Comparison of ENCODE assay signal across 8 cellular contexts in the genomic region with DNA sequence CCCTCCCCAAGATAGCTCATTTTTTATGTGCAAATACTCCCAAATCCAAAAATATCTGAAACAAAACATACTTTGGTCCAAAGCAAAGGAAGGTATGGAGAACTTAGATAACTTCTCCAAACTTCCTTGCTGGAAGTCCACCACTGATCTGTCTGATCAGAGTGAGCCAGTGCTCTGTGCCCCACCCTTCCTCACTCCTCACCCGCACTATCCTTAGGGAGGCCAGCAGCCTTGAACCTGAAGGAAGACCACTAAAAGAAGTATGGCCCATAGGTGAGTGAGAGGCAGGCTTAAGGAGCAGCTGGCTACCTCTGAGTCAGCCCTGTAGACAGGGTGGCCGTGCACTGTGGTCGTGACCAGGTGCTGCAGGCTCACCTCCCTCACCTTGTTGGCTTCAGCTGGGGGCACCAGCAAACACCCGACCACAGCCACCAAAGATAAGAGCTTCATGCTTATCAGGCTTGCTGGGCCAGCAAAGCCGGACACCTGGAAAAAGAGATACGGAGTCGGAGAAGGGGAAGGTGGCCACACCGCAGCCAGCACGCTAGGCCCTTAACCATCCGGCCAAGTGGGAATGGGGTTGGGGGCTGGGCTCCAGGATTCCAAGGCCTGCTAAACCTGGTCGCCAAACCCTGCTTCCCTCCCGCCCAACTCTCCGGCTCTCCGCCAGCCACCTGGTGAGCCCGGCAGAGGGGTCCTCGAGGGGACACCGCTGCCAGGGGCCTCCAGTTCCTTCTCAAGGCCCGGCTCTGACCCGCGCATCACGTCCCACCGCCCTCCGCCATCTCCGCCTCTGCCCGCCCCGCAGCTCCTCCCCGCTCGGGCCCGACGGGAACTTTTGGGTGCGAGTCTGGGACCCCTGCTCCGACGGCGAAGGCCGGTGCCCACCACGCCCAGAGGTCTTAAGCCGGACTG. TPM values are rescaled to one million over a fixed set of nuclear protein-coding genes. Genes with fewer than 3 reads are reported as not detected.
DNase-seq lines count a peak whose midpoint lies in the region; ATAC-seq and TF ChIP-seq lines count a peak whose summit lies in the region.

No MANE protein-coding gene starts in this region.

- peak overlapping the region; percentile 84 for H3K4me3 Mint-ChIP-seq in activated CD4-positive, alpha-beta T cell treated with anti-CD3 and anti-CD28 coated beads, Interleukin-2, amount 10 ng/mL, durations not matched to agents 7 days and 5 days

- no peaks in the 10 kb centered on the region for H3K9me3 Mint-ChIP-seq in activated CD4-positive, alpha-beta T cell treated with anti-CD3 and anti-CD28 coated beads, Interleukin-2, amount 10 ng/mL, durations not matched to agents 7 days and 5 days

- no peak for TF ChIP-seq POLR2A in sigmoid colon (IDR thresholded peaks at IDR 0.05)

- H3K27ac ChIP-seq in VCaP (peak overlapping the region; percentile 75), sigmoid colon (peak overlapping the region; percentile 78 to 86 (median 80))

- no peak for TF ChIP-seq EP300 in sigmoid colon (IDR thresholded peaks at IDR 0.05)

- 2 to 3% methylated on average over 37 of the region's 37 CpGs for WGBS in sigmoid colon, 2 donors

- H3K36me3 Mint-ChIP-seq in activated CD4-positive, alpha-beta T cell treated with anti-CD3 and anti-CD28 coated beads, Interleukin-2, amount 10 ng/mL, durations not matched to agents 7 days and 5 days (ENCODE audit: low read depth) = peaks cover 2% of the 10 kb centered on the region

- CTCF ChIA-PET in activated CD4-positive, alpha-beta T cell treated with anti-CD3 and anti-CD28 coated beads, Interleukin-2, amount 10 ng/mL, durations not matched to agents 7 days and 5 days (lab: Charles Lee) = interaction anchor here (0.8 to 1.9 kb wide), 7 partner anchors 11 to 235 kb away, joined by 3 to 7 read pairs (median 3); no protein-coding TSS in a partner anchor

- peak; percentile 50 for ATAC-seq in GM21737 (IDR thresholded peaks at IDR 0.05; ENCODE audit: unreplicated experiment)
- ATAC-seq in left cardiac atrium = peak; percentile 85 to 88

- H3K27ac Mint-ChIP-seq in activated CD4-positive, alpha-beta T cell treated with anti-CD3 and anti-CD28 coated beads, Interleukin-2, amount 10 ng/mL, durations not matched to agents 7 days and 5 days = peak overlapping the region; percentile 87

- H3K27me3 ChIP-seq in sigmoid colon = no peaks in the 10 kb centered on the region

- intact Hi-C loops in left cardiac atrium (cut with DNase I) (no loop called here), sigmoid colon (cut with DNase I) (loop anchor here (1.0 kb wide), 1 partner anchor 17 kb away; no protein-coding TSS in a partner anchor)

- peak overlapping the region; percentile 65 to 91 (median 90) for H3K4me3 ChIP-seq in sigmoid colon

- DNase-seq in activated CD4-positive, alpha-beta T cell treated with anti-CD3 and anti-CD28 coated beads, Interleukin-2, amount 10 ng/mL, durations not matched to agents 7 days and 5 days = no peak
- no peak for DNase-seq in activated CD4-positive, alpha-beta T cell treated with anti-CD3 and anti-CD28 coated beads, Interleukin-2, amount 50 U/mL, for 4 hours
- DNase-seq in HuH-7.5 (ENCODE audit: low spot score) (peak; percentile 64), left cardiac atrium (no peak), sigmoid colon (no peak), HCEC 1CT (no peak)

- H3K36me3 ChIP-seq in sigmoid colon = peaks cover 0 to 32% (median 7%) of the 10 kb centered on the region in 4 donors

- TF ChIP-seq CTCF in VCaP (conservative IDR thresholded peaks at IDR 0.05) (no peak), sigmoid colon (IDR thresholded peaks at IDR 0.05) (no peak)

- peaks cover 15% of the 10 kb centered on the region for H3K4me1 Mint-ChIP-seq in activated CD4-positive, alpha-beta T cell treated with anti-CD3 and anti-CD28 coated beads, Interleukin-2, amount 10 ng/mL, durations not matched to agents 7 days and 5 days

- POLR2A ChIA-PET in activated CD4-positive, alpha-beta T cell treated with anti-CD3 and anti-CD28 coated beads, Interleukin-2, amount 10 ng/mL, durations not matched to agents 7 days and 5 days (lab: Charles Lee) = interaction anchor here (0.8 kb wide), 1 partner anchor 12 kb away, joined by 3 read pairs; no protein-coding TSS in a partner anchor

- H3K9me3 ChIP-seq in sigmoid colon = no peaks in the 10 kb centered on the region

- H3K27me3 Mint-ChIP-seq in activated CD4-positive, alpha-beta T cell treated with anti-CD3 and anti-CD28 coated beads, Interleukin-2, amount 10 ng/mL, durations not matched to agents 7 days and 5 days = peaks cover 14% of the 10 kb centered on the region

- peaks cover 0 to 20% (median 13%) of the 10 kb centered on the region in 4 donors for H3K4me1 ChIP-seq in sigmoid colon

RNA-seq across cellular contexts. Expression of gene TMEM9, which starts 0.5 kb away (rescaled TPM):
- total RNA-seq in activated CD4-positive, alpha-beta T cell treated with anti-CD3 and anti-CD28 coated beads, Interleukin-2, amount 10 ng/mL, durations not matched to agents 7 days and 5 days = 10 to 100 TPM; 15.2 to 17.2 TPM
- total RNA-seq in left cardiac atrium = 10 to 100 TPM; 34.9 to 35.7 TPM
- total RNA-seq in sigmoid colon = 10 to 100 TPM; 56.2 to 78.3 (median 65.5) TPM
- 10 to 100 TPM; 12.9 to 47.8 (median 14.4) TPM for polyA plus RNA-seq in sigmoid colon

RNA-seq across cellular contexts. Expression of gene ASCL5, which starts 26.7 kb away (rescaled TPM):
- total RNA-seq in activated CD4-positive, alpha-beta T cell treated with anti-CD3 and anti-CD28 coated beads, Interleukin-2, amount 10 ng/mL, durations not matched to agents 7 days and 5 days = not detected
- not detected for total RNA-seq in left cardiac atrium
- not detected for total RNA-seq in sigmoid colon
- under 1 TPM in 1 of 3 donors, not detected in 2; 0.06 TPM for polyA plus RNA-seq in sigmoid colon

RNA-seq across cellular contexts. Expression of gene IGFN1, which starts 36.9 kb away (rescaled TPM):
- total RNA-seq in activated CD4-positive, alpha-beta T cell treated with anti-CD3 and anti-CD28 coated beads, Interleukin-2, amount 10 ng/mL, durations not matched to agents 7 days and 5 days = not detected
- under 1 TPM in 1 of 2 donors, not detected in 1; 0.05 TPM for total RNA-seq in left cardiac atrium
- under 1 TPM in 2 of 4 donors, not detected in 2; 0.14 to 0.55 TPM for total RNA-seq in sigmoid colon
- polyA plus RNA-seq in sigmoid colon = under 1 TPM in 2 of 3 donors, not detected in 1; under 0.01 to 0.15 TPM

RNA-seq across cellular contexts. Expression of gene CACNA1S, which starts 41.5 kb away (rescaled TPM):
- total RNA-seq in activated CD4-positive, alpha-beta T cell treated with anti-CD3 and anti-CD28 coated beads, Interleukin-2, amount 10 ng/mL, durations not matched to agents 7 days and 5 days = not detected
- not detected for total RNA-seq in left cardiac atrium
- total RNA-seq in sigmoid colon = not detected
- under 1 TPM in 1 of 3 donors, not detected in 2; 0.01 TPM for polyA plus RNA-seq in sigmoid colon
